ENCODE assay signal across 22 cellular contexts in genomic region chrX:57329008-57329407, GRCh38. TPM values are rescaled to one million over a fixed set of nuclear protein-coding genes. Genes with fewer than 3 reads are reported as not detected.
A peak's percentile ranks its signal among the peaks of the same experiment; 100 is the strongest.
DNase-seq lines count a peak whose midpoint lies in the region; ATAC-seq, FAIRE-seq and TF ChIP-seq lines count a peak whose summit lies in the region.
"Had no signal": no experiment of that assay in that cellular context is flagged by ENCODE, and none has a peak within 500 bp of the region (broad histone marks: within the 10 kb centered on the region; RNA-seq: fewer than 3 reads in every experiment).

No MANE protein-coding gene starts in this region.

- H3K36me3 Mint-ChIP-seq in nephron progenitor cell (ENCODE audit: low read depth) = no peaks in the 10 kb centered on the region

- no peak overlapping the region for H3K4me3 Mint-ChIP-seq in nephron progenitor cell
- H3K4me3 Mint-ChIP-seq: activated CD4-positive, alpha-beta T cell treated with anti-CD3 and anti-CD28 coated beads, Interleukin-2, amount 10 ng/mL, durations not matched to agents 24 days and 14 days; activated CD8-positive, alpha-beta memory T cell treated with anti-CD3 and anti-CD28 coated beads, Interleukin-2, amount 10 ng/mL, durations not matched to agents 7 days and 5 days; activated naive CD8-positive, alpha-beta T cell had no signal

- POLR2A ChIA-PET in HepG2 (lab: Yijun Ruan, JAX) = no interaction called here

- ATAC-seq in HepG2 (peak; percentile 79), GM19467 (IDR thresholded peaks at IDR 0.05; ENCODE audit: unreplicated experiment) (no peak)
- ATAC-seq: activated CD8-positive, alpha-beta memory T cell treated with anti-CD3 and anti-CD28 coated beads, Interleukin-2, amount 10 ng/mL, durations not matched to agents 7 days and 5 days; stimulated activated naive CD8-positive, alpha-beta T cell treated with anti-CD3 and anti-CD28 coated beads, Interleukin-15, Interleukin-2, amounts not matched to agents 100 U/mL and 50 U/mL, for 24 hours had no signal

- H3K4me2 ChIP-seq in KMS-11 (no peak overlapping the region), HepG2 (ENCODE audit: low read depth, low read length) (no peak overlapping the region)
- H3K4me2 ChIP-seq: smooth muscle cell had no signal

- FAIRE-seq in HepG2 (lab: Jason Lieb, UNC) = peak; percentile 64
- FAIRE-seq: islet of Langerhans, TTC549 had no signal

- H3K27ac ChIP-seq in KMS-11 = no peak overlapping the region
- H3K27ac ChIP-seq in HepG2 (ENCODE audit: extremely low read length, insufficient read depth, low read length) = no peak overlapping the region
- H3K27ac ChIP-seq: colonic mucosa, thyroid gland had no signal

- BruUV-seq in HepG2 (replicated peaks; lab: Mats Ljungman, UMichigan) = no TSS peak

- CTCF ChIA-PET in HepG2 (lab: Yijun Ruan, JAX; ENCODE audit: low intra/inter-chr PET ratio, low total read pairs) = no interaction called here

- no peak for TF ChIP-seq RAD21 in HepG2 (CRISPR knock-in tag; IDR thresholded peaks at IDR 0.05)

- TF ChIP-seq POLR2A in HepG2 (IDR thresholded peaks at IDR 0.05; ENCODE audit: insufficient read depth in 1 of 2, low read depth in 2 of 2, low read length in 2 of 2) = no peak

- H3K4me1 ChIP-seq in KMS-11 (ENCODE audit: low read depth, poor library complexity, severe bottlenecking) (no peaks in the 10 kb centered on the region), HepG2 (ENCODE audit: insufficient read depth, low read length) (no peaks in the 10 kb centered on the region)
- H3K4me1 ChIP-seq: colonic mucosa, thyroid gland had no signal

- H3K9me3 Mint-ChIP-seq in nephron progenitor cell = peaks cover 50% of the 10 kb centered on the region
- H3K9me3 Mint-ChIP-seq: activated CD4-positive, alpha-beta T cell treated with anti-CD3 and anti-CD28 coated beads, Interleukin-2, amount 10 ng/mL, durations not matched to agents 24 days and 14 days had no signal

- H3K36me3 ChIP-seq in KMS-11 (ENCODE audit: insufficient read depth) (no peaks in the 10 kb centered on the region), HepG2 (replicated peaks in 1 of 2; ENCODE audit: control insufficient read depth in 1 of 2, insufficient read depth in 2 of 2, low read length in 2 of 2) (no peaks in the 10 kb centered on the region)
- H3K36me3 ChIP-seq: colonic mucosa, thyroid gland had no signal

- intact Hi-C loops in HepG2 (cut with micrococcal nuclease; ENCODE audit: unreplicated experiment) = no loop called here

- peaks cover 2% of the 10 kb centered on the region for H3K27me3 Mint-ChIP-seq in nephron progenitor cell (ENCODE audit: low read depth, poor library complexity)
- H3K27me3 Mint-ChIP-seq: activated CD4-positive, alpha-beta T cell treated with anti-CD3 and anti-CD28 coated beads, Interleukin-2, amount 10 ng/mL, durations not matched to agents 24 days and 14 days; activated CD8-positive, alpha-beta memory T cell treated with anti-CD3 and anti-CD28 coated beads, Interleukin-2, amount 10 ng/mL, durations not matched to agents 7 days and 5 days; activated naive CD8-positive, alpha-beta T cell had no signal

- H3K27me3 ChIP-seq in KMS-11 (ENCODE audit: insufficient read depth, low read depth) (no peaks in the 10 kb centered on the region), HepG2 (ENCODE audit: control insufficient read depth in 1 of 2, insufficient read depth in 2 of 2, low read length in 2 of 2) (no peaks in the 10 kb centered on the region)
- H3K27me3 ChIP-seq: colonic mucosa, thyroid gland had no signal

- no peaks in the 10 kb centered on the region for H3K79me2 ChIP-seq in KMS-11 (ENCODE audit: insufficient read depth, low read depth)
- H3K79me2 ChIP-seq in HepG2 (ENCODE audit: insufficient read depth, low read length) = no peaks in the 10 kb centered on the region

- peak; percentile 12 for DNase-seq in ELF-1 (ENCODE audit: low read depth, low spot score)
- DNase-seq in dermis blood vessel endothelial cell = peak; percentile 24
- DNase-seq in HepG2 (ENCODE audit: low spot score) = peak; percentile 2
- no peak for DNase-seq in nephron progenitor cell
- no peak for DNase-seq in NCI-H2227 treated with DMSO at 0.1 percent for 48 hours (lab: John Stamatoyannopoulos, UW)
- DNase-seq: activated CD4-positive, alpha-beta T cell treated with anti-CD3 and anti-CD28 coated beads, Interleukin-2, amount 10 ng/mL, durations not matched to agents 24 days and 14 days; activated CD8-positive, alpha-beta memory T cell treated with anti-CD3 and anti-CD28 coated beads, Interleukin-2, amount 10 ng/mL, durations not matched to agents 7 days and 5 days; CD8-positive, alpha-beta memory T cell; colonic mucosa; DMS79 treated with DMSO at 0.1 percent for 48 hours; mammary epithelial cell; NCI-H1694 treated with DMSO at 0.1 percent for 48 hours; NCI-H345; stimulated activated CD4-positive, alpha-beta T cell treated with anti-CD3 and anti-CD28 coated beads, Interleukin-2, amount 100 ng/mL, for 48 hours; stimulated activated naive CD8-positive, alpha-beta T cell treated with anti-CD3 and anti-CD28 coated beads, Interleukin-15, Interleukin-2, amounts not matched to agents 100 U/mL and 50 U/mL, for 24 hours; thyroid gland had no signal

- H3K27ac Mint-ChIP-seq in nephron progenitor cell = no peak overlapping the region
- H3K27ac Mint-ChIP-seq: activated CD4-positive, alpha-beta T cell treated with anti-CD3 and anti-CD28 coated beads, Interleukin-2, amount 10 ng/mL, durations not matched to agents 24 days and 14 days; activated CD8-positive, alpha-beta memory T cell treated with anti-CD3 and anti-CD28 coated beads, Interleukin-2, amount 10 ng/mL, durations not matched to agents 7 days and 5 days; activated naive CD8-positive, alpha-beta T cell; CD8-positive, alpha-beta memory T cell had no signal

- H3K9ac ChIP-seq in KMS-11 (no peak overlapping the region), HepG2 (ENCODE audit: insufficient read depth, low read depth, low read length) (no peak overlapping the region)

- H3K4me1 Mint-ChIP-seq in nephron progenitor cell = no peaks in the 10 kb centered on the region
- H3K4me1 Mint-ChIP-seq: activated CD4-positive, alpha-beta T cell treated with anti-CD3 and anti-CD28 coated beads, Interleukin-2, amount 10 ng/mL, durations not matched to agents 24 days and 14 days; activated CD8-positive, alpha-beta memory T cell treated with anti-CD3 and anti-CD28 coated beads, Interleukin-2, amount 10 ng/mL, durations not matched to agents 7 days and 5 days; CD8-positive, alpha-beta memory T cell had no signal

- in situ Hi-C loops in HepG2 (cut with HindIII; ENCODE audit: extremely low pct_ligation_motif_present, low pct_unique_long_range_greater_than_20kb) = no loop called here

- H2AFZ ChIP-seq in KMS-11 (ENCODE audit: low read depth) = no peak overlapping the region
- no peak overlapping the region for H2AFZ ChIP-seq in HepG2 (ENCODE audit: low read length)

- no peak overlapping the region for H3K4me3 ChIP-seq in KMS-11 (IDR thresholded peaks at IDR 0.05; ENCODE audit: insufficient read depth, low read depth, low read length)
- H3K4me3 ChIP-seq in HepG2 (replicated peaks in 1 of 3; ENCODE audit: insufficient read depth in 1 of 3, low read depth in 2 of 3, low read length in 3 of 3) = no peak overlapping the region
- H3K4me3 ChIP-seq: colonic mucosa, smooth muscle cell, thyroid gland had no signal

- H3K9me3 ChIP-seq in HepG2 (ENCODE audit: low read length) = no peaks in the 10 kb centered on the region
- H3K9me3 ChIP-seq: colonic mucosa, thyroid gland had no signal

- no peaks in the 10 kb centered on the region for H4K20me1 ChIP-seq in KMS-11 (ENCODE audit: insufficient read depth)
- no peaks in the 10 kb centered on the region for H4K20me1 ChIP-seq in HepG2 (ENCODE audit: insufficient read depth, low read length)

- TF ChIP-seq CTCF in KMS-11 (conservative IDR thresholded peaks at IDR 0.05; ENCODE audit: low read depth, low read length) (0 out of 2 replicates have a peak, but pooled peaks have one; percentile 27), HepG2 (CRISPR knock-in tag; IDR thresholded peaks at IDR 0.05) (peak; percentile 63), nephron progenitor cell (IDR thresholded peaks at IDR 0.05) (no peak)

- TF ChIP-seq EP300 in HepG2 (IDR thresholded peaks at IDR 0.05; ENCODE audit: low read depth in 2 of 2, low read length in 2 of 2) (no peak), HepG2 (CRISPR knock-in tag; IDR thresholded peaks at IDR 0.05; ENCODE audit: borderline replicate concordance) (no peak)

TF ChIP-seq in HepG2, 621 proteins besides CTCF, POLR2A, EP300 and RAD21 (continues in another document):
- peak; percentile 23; the same call in 1 of the 2 replicates for TF ChIP-seq SMC3 (IDR thresholded peaks at IDR 0.05; ENCODE audit: low read length)

RNA-seq across cellular contexts. Expression of gene FAAH2, which starts 42.5 kb away (rescaled TPM):
- total RNA-seq in dermis blood vessel endothelial cell = 0.51 and 1.1 TPM in 2 replicates
- 3.3 TPM in 2 replicates for total RNA-seq in HepG2 (2016; rRNA removed; fragmentation: Illumina TruSeq; extraction: Trizol)
- 0.62 and 1.1 TPM in 2 replicates for total RNA-seq in HepG2 (2016; cell fraction: cytosol; rRNA removed; fragmentation: Illumina TruSeq; extraction: Trizol; ENCODE audit: low read depth)
- 4.1 and 4.2 TPM in 2 replicates for total RNA-seq in HepG2 (2016; cell fraction: insoluble cytoplasmic fraction; rRNA removed; fragmentation: Illumina TruSeq; extraction: Trizol)
- 0.59 and 2.1 TPM in 2 replicates for total RNA-seq in HepG2 (2016; cell fraction: membrane; rRNA removed; fragmentation: Illumina TruSeq; extraction: Trizol)
- total RNA-seq in HepG2 (2016; cell fraction: nucleus; rRNA removed; fragmentation: Illumina TruSeq; extraction: Trizol) = 2.7 and 3.5 TPM in 2 replicates
- 1.6 and 2.1 TPM in 2 replicates for polyA plus RNA-seq in HepG2 (2011; rRNA removed)
- polyA plus RNA-seq in HepG2 (2011; cell fraction: cytosol; rRNA removed) = 1.2 and 3.2 TPM in 2 replicates
- 1.1 and 2.7 TPM in 2 replicates for polyA plus RNA-seq in HepG2 (2011; cell fraction: nucleus; rRNA removed)
- polyA plus RNA-seq in HepG2 (2012) = 4.7 and 5.6 TPM in 2 replicates
- 0.29 and 0.42 TPM in 2 replicates for polyA plus RNA-seq in HepG2 (2016; cell fraction: cytosol; fragmentation: Illumina TruSeq; extraction: Trizol; ENCODE audit: low read depth)
- polyA plus RNA-seq in HepG2 (2016; cell fraction: insoluble cytoplasmic fraction; fragmentation: Illumina TruSeq; extraction: Trizol; ENCODE audit: low read depth) = 2.6 and 2.8 TPM in 2 replicates
- polyA plus RNA-seq in HepG2 (2016; cell fraction: membrane; fragmentation: Illumina TruSeq; extraction: Trizol; ENCODE audit: low read depth) = 0.46 and 1.0 TPM in 2 replicates
- polyA plus RNA-seq in HepG2 (2016; cell fraction: nucleus; fragmentation: Illumina TruSeq; extraction: Trizol; ENCODE audit: insufficient read depth, low read depth) = 6.4 and 6.7 TPM in 2 replicates
- polyA minus RNA-seq in HepG2 (2011; rRNA and poly(A)+ RNA removed; ENCODE audit: low replicate concordance) = 2.2 and 11.9 TPM in 2 replicates
- 1.5 and 2.1 TPM in 2 replicates for polyA minus RNA-seq in HepG2 (2011; cell fraction: cytosol; rRNA and poly(A)+ RNA removed)
- 5.9 and 6.8 TPM in 2 replicates for polyA minus RNA-seq in HepG2 (2011; cell fraction: nucleus; rRNA and poly(A)+ RNA removed)

Comparison
In these comparisons a context has a peak if more than half of its experiments do, and no peak if none do; other contexts are left out.
1. DNase-seq: peak in ELF-1 (single experiment), dermis blood vessel endothelial cell (single experiment) and HepG2 (single experiment); none in nephron progenitor cell (single experiment) and NCI-H2227 treated with DMSO at 0.1 percent for 48 hours (single experiment).